In the genomic region with DNA sequence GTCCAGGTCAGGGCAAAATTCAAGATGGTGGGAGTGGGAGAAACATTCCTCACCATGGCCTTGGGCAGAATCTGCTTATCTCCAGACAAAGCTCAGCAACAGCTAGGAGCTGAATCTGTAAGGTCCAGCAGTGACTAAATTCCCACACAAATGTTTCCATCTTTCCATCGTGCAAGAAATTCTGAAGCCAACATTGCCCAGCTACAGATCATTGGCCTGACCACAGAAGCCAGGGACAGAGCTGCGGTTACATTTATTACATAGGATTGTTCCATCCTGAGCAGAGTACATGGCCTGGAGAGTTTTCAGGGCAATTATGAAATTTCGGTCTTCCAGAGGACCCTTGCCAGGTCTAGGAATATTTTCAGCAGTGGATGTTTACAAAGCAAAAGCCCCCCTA, we compare ENCODE assay signal across 21 cellular contexts.
"Had no signal": no experiment of that assay in that cellular context is flagged by ENCODE, and none has a peak within 500 bp of the region (broad histone marks: within the 10 kb centered on the region; RNA-seq: fewer than 3 reads in every experiment).

No MANE protein-coding gene starts in this region.

- H3K4me1 ChIP-seq: prostate gland had no signal

- H3K27me3 ChIP-seq: esophagus muscularis mucosa, left lung, sigmoid colon, stomach, thyroid gland had no signal

- ATAC-seq: left lung; naive thymus-derived CD8-positive, alpha-beta T cell; right cardiac atrium; stimulated activated effector memory CD8-positive, alpha-beta T cell treated with anti-CD3 and anti-CD28 coated beads, Interleukin-12 subunit alpha, Interleukin-12 subunit beta, amount 100 ng/mL, for 72 hours had no signal

- H3K27ac ChIP-seq: esophagus muscularis mucosa, left lung, prostate gland, sigmoid colon, thyroid gland had no signal

- FAIRE-seq: colon, endothelial cell of umbilical vein, frontal cortex, kidney had no signal

- DNase-seq: effector CD8-positive, alpha-beta T cell; hypothalamus; kidney; left lung; naive thymus-derived CD8-positive, alpha-beta T cell; nephron progenitor cell; nucleus accumbens; right cardiac atrium; sigmoid colon; stimulated activated CD4-positive, alpha-beta T cell treated with anti-CD3 and anti-CD28 coated beads, Interleukin-2, amount 100 ng/mL, for 24 hours; stimulated activated CD4-positive, alpha-beta T cell treated with anti-CD3 and anti-CD28 coated beads, Interleukin-4, amount 100 ng/mL, for 24 hours; stimulated activated naive CD4-positive, alpha-beta T cell treated with Interleukin-2 at 50 U/mL for 16 hours; stomach; thyroid gland; trophoblast cell had no signal

- H3K9me3 ChIP-seq: esophagus muscularis mucosa, left lung, prostate gland, sigmoid colon, stomach, thyroid gland had no signal

- H3K36me3 ChIP-seq: esophagus muscularis mucosa, left lung, prostate gland, sigmoid colon, stomach, thyroid gland had no signal

- H3K4me3 ChIP-seq: esophagus muscularis mucosa, left lung, prostate gland, sigmoid colon, stomach, thyroid gland had no signal
